Comparison of ENCODE assay signal across 8 cellular contexts in genomic region chrX:152915541-152916241, GRCh38. TPM values are rescaled to one million over a fixed set of nuclear protein-coding genes. Genes with fewer than 3 reads are reported as not detected.
DNase-seq lines count a peak whose midpoint lies in the region; ATAC-seq and TF ChIP-seq lines count a peak whose summit lies in the region.

No MANE protein-coding gene starts in this region.

- H3F3A ChIP-seq in PC-3 (ENCODE audit: low read length, unreplicated experiment): no peaks in the 10 kb centered on the region

- H3K27ac ChIP-seq in PC-3 (ENCODE audit: low read length) (peak overlapping the region; percentile 70), parathyroid adenoma (no peak overlapping the region)

- peak overlapping the region; percentile 34 for H3K9ac ChIP-seq in PC-3 (ENCODE audit: low read length)
- H3K9ac ChIP-seq in parathyroid adenoma: no peak overlapping the region

- peak overlapping the region; percentile 36; the same call in 1 of the 2 replicates for H3K4me2 ChIP-seq in PC-3 (ENCODE audit: low read length)
- no peak overlapping the region for H3K4me2 ChIP-seq in parathyroid adenoma (ENCODE audit: low read length)

- no peak overlapping the region for H3K4me3 ChIP-seq in PC-3 (ENCODE audit: low read length)
- no peak overlapping the region for H3K4me3 ChIP-seq in epithelial cell of proximal tubule (ENCODE audit: low read depth, low read length)
- H3K4me3 ChIP-seq in parathyroid adenoma (ENCODE audit: low read depth, low read length): no peak overlapping the region

- DNase-seq in DMS114 treated with DMSO at 0.1 percent for 48 hours (lab: John Stamatoyannopoulos, UW; ENCODE audit: unreplicated experiment) (peak; percentile 4), PC-3 (peak; percentile 78), epithelial cell of proximal tubule (ENCODE audit: low read depth) (no peak), putamen (ENCODE audit: low spot score) (no peak), medulla oblongata (ENCODE audit: extremely low spot score) (no peak)

- CTCF ChIA-PET in PC-3 (lab: Charles Lee): no interaction called here

- no peaks in the 10 kb centered on the region for H3K9me2 ChIP-seq in PC-3 (replicated peaks; ENCODE audit: low read length)

- H3K4me1 ChIP-seq in PC-3 (ENCODE audit: insufficient read depth, low read length) (peaks cover 15% of the 10 kb centered on the region), parathyroid adenoma (no peaks in the 10 kb centered on the region)

- H3K27me3 ChIP-seq in PC-3 (ENCODE audit: low read length): no peaks in the 10 kb centered on the region
- no peaks in the 10 kb centered on the region for H3K27me3 ChIP-seq in parathyroid adenoma (ENCODE audit: control insufficient read depth, insufficient read depth, low read length)

- no TSS peak for BruUV-seq in PC-3 (replicated peaks; lab: Mats Ljungman, UMichigan)

- POLR2A ChIA-PET in PC-3 (lab: Charles Lee; ENCODE audit: unreplicated experiment): no interaction called here

- H3K36me3 ChIP-seq in PC-3 (ENCODE audit: low read depth, low read length): peaks cover 4% of the 10 kb centered on the region
- H3K36me3 ChIP-seq in parathyroid adenoma (ENCODE audit: control insufficient read depth, insufficient read depth, low read length): no peaks in the 10 kb centered on the region

- H3K79me2 ChIP-seq in PC-3 (ENCODE audit: low read length) (0 out of 2 replicates have a peak, but pooled peaks cover 1% of the 10 kb centered on the region), parathyroid adenoma (no peaks in the 10 kb centered on the region)

- TF ChIP-seq CTCF in PC-3 (conservative IDR thresholded peaks at IDR 0.05; ENCODE audit: low read depth, low read length) (0 out of 2 replicates have a peak, but pooled peaks have one; percentile 31), epithelial cell of proximal tubule (conservative IDR thresholded peaks at IDR 0.05; ENCODE audit: low read depth, low read length) (peak; percentile 52), parathyroid adenoma (IDR thresholded peaks at IDR 0.05) (peak; percentile 42)

- H2AFZ ChIP-seq in PC-3 (ENCODE audit: low read length) (no peak overlapping the region), parathyroid adenoma (no peak overlapping the region)

- ATAC-seq in GM19324 (IDR thresholded peaks at IDR 0.05; ENCODE audit: low FRiP score, unreplicated experiment) (peak; percentile 84), HG03139 (IDR thresholded peaks at IDR 0.05; ENCODE audit: unreplicated experiment) (peak; percentile 84), PC-3 (peak; percentile 95)

- intact Hi-C loops in PC-3 (cut with micrococcal nuclease): no loop called here

- no peaks in the 10 kb centered on the region for H4K20me1 ChIP-seq in PC-3 (ENCODE audit: low read length)

- no peaks in the 10 kb centered on the region for H3K9me3 ChIP-seq in PC-3 (ENCODE audit: low read length)
- no peaks in the 10 kb centered on the region for H3K9me3 ChIP-seq in parathyroid adenoma (ENCODE audit: control insufficient read depth, low read length)

RNA-seq across cellular contexts. Expression of gene ZNF185, which starts 17.8 kb away (rescaled TPM):
- 68.9 and 77.0 TPM in 2 replicates for total RNA-seq in PC-3 (2014; rRNA removed)
- 14.4 and 41.6 TPM in 2 replicates for total RNA-seq in epithelial cell of proximal tubule

Comparison
In these comparisons a context has a peak if more than half of its experiments do, and no peak if none do; other contexts are left out.
1. DNase-seq: peak in DMS114 treated with DMSO at 0.1 percent for 48 hours (single experiment) and PC-3 (single experiment); none in epithelial cell of proximal tubule (single experiment), putamen (single experiment) and medulla oblongata (single experiment).
2. Peak in every context shown above with its lines, with median percentiles within 50 percentile points of each other: ATAC-seq and CTCF ChIP-seq.